Comparison of ENCODE assay signal across 1 cellular context in the genomic region with DNA sequence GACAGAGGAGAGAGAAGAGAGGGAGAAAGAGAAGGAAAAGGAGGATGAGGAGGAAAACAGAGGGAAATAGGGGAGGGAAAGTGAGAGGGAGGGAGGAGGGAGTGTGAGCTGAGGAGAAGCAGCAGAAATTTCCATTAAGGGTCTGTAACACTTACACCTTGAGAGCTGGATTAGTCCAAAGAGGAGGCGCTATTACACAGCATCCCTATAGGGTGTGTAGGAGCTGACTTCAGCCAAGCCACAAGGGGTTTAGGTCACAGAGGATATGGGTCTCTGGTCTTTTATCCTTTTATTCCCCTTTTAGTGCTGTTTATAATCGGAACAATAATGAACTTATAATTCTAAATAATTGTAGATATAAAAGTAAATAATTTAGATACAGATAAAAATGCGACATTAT.
TF ChIP-seq lines count a peak whose summit lies in the region.

No MANE protein-coding gene starts in this region.

TF ChIP-seq in GM23338, 12 proteins besides CTCF, POLR2A, EP300 and RAD21 (continued from another document):
- TF ChIP-seq, protein P1, sequence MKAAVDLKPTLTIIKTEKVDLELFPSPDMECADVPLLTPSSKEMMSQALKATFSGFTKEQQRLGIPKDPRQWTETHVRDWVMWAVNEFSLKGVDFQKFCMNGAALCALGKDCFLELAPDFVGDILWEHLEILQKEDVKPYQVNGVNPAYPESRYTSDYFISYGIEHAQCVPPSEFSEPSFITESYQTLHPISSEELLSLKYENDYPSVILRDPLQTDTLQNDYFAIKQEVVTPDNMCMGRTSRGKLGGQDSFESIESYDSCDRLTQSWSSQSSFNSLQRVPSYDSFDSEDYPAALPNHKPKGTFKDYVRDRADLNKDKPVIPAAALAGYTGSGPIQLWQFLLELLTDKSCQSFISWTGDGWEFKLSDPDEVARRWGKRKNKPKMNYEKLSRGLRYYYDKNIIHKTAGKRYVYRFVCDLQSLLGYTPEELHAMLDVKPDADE (IDR thresholded peaks at IDR 0.05): no peak
- TF ChIP-seq JUNB (IDR thresholded peaks at IDR 0.05; ENCODE audit: unreplicated experiment) (no peak), ZNF331 (CRISPR knock-in tag; IDR thresholded peaks at IDR 0.05; ENCODE audit: low read depth) (no peak), NANOG (IDR thresholded peaks at IDR 0.05; ENCODE audit: borderline replicate concordance) (no peak), POLR2AphosphoS5 (IDR thresholded peaks at IDR 0.05; ENCODE audit: low read depth) (no peak)
- TF ChIP-seq, protein P2, sequence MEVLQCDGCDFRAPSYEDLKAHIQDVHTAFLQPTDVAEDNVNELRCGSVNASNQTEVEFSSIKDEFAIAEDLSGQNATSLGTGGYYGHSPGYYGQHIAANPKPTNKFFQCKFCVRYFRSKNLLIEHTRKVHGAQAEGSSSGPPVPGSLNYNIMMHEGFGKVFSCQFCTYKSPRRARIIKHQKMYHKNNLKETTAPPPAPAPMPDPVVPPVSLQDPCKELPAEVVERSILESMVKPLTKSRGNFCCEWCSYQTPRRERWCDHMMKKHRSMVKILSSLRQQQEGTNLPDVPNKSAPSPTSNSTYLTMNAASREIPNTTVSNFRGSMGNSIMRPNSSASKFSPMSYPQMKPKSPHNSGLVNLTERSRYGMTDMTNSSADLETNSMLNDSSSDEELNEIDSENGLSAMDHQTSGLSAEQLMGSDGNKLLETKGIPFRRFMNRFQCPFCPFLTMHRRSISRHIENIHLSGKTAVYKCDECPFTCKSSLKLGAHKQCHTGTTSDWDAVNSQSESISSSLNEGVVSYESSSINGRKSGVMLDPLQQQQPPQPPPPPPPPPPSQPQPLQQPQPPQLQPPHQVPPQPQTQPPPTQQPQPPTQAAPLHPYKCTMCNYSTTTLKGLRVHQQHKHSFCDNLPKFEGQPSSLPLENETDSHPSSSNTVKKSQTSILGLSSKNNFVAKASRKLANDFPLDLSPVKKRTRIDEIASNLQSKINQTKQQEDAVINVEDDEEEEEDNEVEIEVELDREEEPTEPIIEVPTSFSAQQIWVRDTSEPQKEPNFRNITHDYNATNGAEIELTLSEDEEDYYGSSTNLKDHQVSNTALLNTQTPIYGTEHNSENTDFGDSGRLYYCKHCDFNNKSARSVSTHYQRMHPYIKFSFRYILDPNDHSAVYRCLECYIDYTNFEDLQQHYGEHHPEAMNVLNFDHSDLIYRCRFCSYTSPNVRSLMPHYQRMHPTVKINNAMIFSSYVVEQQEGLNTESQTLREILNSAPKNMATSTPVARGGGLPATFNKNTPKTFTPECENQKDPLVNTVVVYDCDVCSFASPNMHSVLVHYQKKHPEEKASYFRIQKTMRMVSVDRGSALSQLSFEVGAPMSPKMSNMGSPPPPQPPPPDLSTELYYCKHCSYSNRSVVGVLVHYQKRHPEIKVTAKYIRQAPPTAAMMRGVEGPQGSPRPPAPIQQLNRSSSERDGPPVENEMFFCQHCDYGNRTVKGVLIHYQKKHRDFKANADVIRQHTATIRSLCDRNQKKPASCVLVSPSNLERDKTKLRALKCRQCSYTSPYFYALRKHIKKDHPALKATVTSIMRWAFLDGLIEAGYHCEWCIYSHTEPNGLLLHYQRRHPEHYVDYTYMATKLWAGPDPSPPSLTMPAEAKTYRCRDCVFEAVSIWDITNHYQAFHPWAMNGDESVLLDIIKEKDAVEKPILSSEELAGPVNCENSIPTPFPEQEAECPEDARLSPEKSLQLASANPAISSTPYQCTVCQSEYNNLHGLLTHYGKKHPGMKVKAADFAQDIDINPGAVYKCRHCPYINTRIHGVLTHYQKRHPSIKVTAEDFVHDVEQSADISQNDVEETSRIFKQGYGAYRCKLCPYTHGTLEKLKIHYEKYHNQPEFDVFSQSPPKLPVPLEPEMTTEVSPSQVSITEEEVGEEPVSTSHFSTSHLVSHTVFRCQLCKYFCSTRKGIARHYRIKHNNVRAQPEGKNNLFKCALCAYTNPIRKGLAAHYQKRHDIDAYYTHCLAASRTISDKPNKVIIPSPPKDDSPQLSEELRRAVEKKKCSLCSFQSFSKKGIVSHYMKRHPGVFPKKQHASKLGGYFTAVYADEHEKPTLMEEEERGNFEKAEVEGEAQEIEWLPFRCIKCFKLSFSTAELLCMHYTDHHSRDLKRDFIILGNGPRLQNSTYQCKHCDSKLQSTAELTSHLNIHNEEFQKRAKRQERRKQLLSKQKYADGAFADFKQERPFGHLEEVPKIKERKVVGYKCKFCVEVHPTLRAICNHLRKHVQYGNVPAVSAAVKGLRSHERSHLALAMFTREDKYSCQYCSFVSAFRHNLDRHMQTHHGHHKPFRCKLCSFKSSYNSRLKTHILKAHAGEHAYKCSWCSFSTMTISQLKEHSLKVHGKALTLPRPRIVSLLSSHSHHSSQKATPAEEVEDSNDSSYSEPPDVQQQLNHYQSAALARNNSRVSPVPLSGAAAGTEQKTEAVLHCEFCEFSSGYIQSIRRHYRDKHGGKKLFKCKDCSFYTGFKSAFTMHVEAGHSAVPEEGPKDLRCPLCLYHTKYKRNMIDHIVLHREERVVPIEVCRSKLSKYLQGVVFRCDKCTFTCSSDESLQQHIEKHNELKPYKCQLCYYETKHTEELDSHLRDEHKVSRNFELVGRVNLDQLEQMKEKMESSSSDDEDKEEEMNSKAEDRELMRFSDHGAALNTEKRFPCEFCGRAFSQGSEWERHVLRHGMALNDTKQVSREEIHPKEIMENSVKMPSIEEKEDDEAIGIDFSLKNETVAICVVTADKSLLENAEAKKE (CRISPR knock-in tag; IDR thresholded peaks at IDR 0.05): no peak
